15 cellular contexts compared by ENCODE assay signal in the genomic region with DNA sequence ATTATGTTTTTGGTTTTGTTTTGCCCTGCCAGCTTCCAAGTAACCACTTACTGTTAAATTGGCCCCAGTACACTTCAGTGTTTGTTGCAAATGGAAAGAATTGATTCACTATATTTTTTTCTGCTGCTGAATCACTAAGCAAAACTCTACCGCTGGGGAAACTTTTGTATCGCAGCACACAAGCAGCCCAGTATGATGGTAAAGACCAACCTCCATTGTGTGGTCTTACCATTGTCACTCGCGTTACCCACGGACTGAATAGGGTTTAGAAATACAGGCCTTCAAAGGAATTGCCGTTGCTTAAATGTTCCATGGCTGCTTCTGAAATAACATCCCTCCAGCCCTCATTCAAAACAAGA. TPM values are rescaled to one million over a fixed set of nuclear protein-coding genes. Genes with fewer than 3 reads are reported as not detected.
DNase-seq lines count a peak whose midpoint lies in the region; ATAC-seq, FAIRE-seq and TF ChIP-seq lines count a peak whose summit lies in the region.
"Had no signal": no experiment of that assay in that cellular context is flagged by ENCODE, and none has a peak within 500 bp of the region (broad histone marks: within the 10 kb centered on the region; RNA-seq: fewer than 3 reads in every experiment).

No MANE protein-coding gene starts in this region.

- no peak for DNase-seq in activated naive CD4-positive, alpha-beta T cell treated with anti-CD3 and anti-CD28 coated beads, Interleukin-2, amount 50 U/mL, for 72 hours (ENCODE audit: low spot score in 2 of 2)
- DNase-seq in activated naive CD4-positive, alpha-beta T cell (lab: John Stamatoyannopoulos, UW), result no peak
- DNase-seq in right lobe of liver (no peak), suprapubic skin (ENCODE audit: low spot score in 2 of 2) (no peak), small intestine (no peak), Kasumi-1 (lab: John Stamatoyannopoulos, UW) (no peak)
- no peak for DNase-seq in effector CD8-positive, alpha-beta T cell (lab: John Stamatoyannopoulos, UW)
- DNase-seq: DND-41; left lung; stimulated activated naive CD4-positive, alpha-beta T cell had no signal

- intact Hi-C loops in right lobe of liver (cut with DNase I), result no loop called here

- no peak for TF ChIP-seq EP300 in suprapubic skin (IDR thresholded peaks at IDR 0.05)

- no peak for TF ChIP-seq CTCF in right lobe of liver (IDR thresholded peaks at IDR 0.05)
- TF ChIP-seq CTCF in suprapubic skin (IDR thresholded peaks at IDR 0.05), result no peak

- peak; percentile 70 to 88 for ATAC-seq in activated naive CD4-positive, alpha-beta T cell treated with anti-CD3 and anti-CD28 coated beads, Interleukin-2, amount 50 U/mL, for 72 hours
- ATAC-seq in right lobe of liver, result peak in 3 of 4 donors; percentile 4 to 36 (median 17)
- ATAC-seq: GM12878, left lung had no signal

- peaks cover 7 to 30% of the 10 kb centered on the region in 2 donors for H3K36me3 Mint-ChIP-seq in activated naive CD4-positive, alpha-beta T cell treated with anti-CD3 and anti-CD28 coated beads, Interleukin-2, amount 50 U/mL, for 72 hours

- no peak overlapping the region for H3K27ac Mint-ChIP-seq in activated naive CD4-positive, alpha-beta T cell treated with anti-CD3 and anti-CD28 coated beads, Interleukin-2, amount 50 U/mL, for 72 hours

- H3K4me1 ChIP-seq in right lobe of liver, result peaks cover 0 to 60% (median 8%) of the 10 kb centered on the region in 4 donors
- peaks cover 7% of the 10 kb centered on the region for H3K4me1 ChIP-seq in suprapubic skin
- H3K4me1 ChIP-seq in small intestine (ENCODE audit: control insufficient read depth in 2 of 2, insufficient read depth in 1 of 2, low read depth in 1 of 2, low read length in 1 of 2), result no peaks in the 10 kb centered on the region
- H3K4me1 ChIP-seq: left lung had no signal

- WGBS in right lobe of liver (ENCODE audit: insufficient coverage, low coverage, low lambda C conversion rate, missing lambda C conversion rate), result 40% methylated on average over 6 of the region's 6 CpGs
- 45% methylated on average over 6 of the region's 6 CpGs for WGBS in suprapubic skin
- 70 to 80% (median 72%) methylated on average over 6 of the region's 6 CpGs for WGBS in small intestine, 3 donors

- FAIRE-seq in small intestine (lab: Jason Lieb, UNC), result no peak
- FAIRE-seq: GM12878, GM19239 had no signal

- peaks cover 0 to 33% (median 0%) of the 10 kb centered on the region in 4 donors for H3K36me3 ChIP-seq in right lobe of liver
- H3K36me3 ChIP-seq in suprapubic skin, result peaks cover 3% of the 10 kb centered on the region
- peaks cover 6 to 7% of the 10 kb centered on the region in 2 donors for H3K36me3 ChIP-seq in small intestine (ENCODE audit: control insufficient read depth in 2 of 2, insufficient read depth in 2 of 2, low read length in 2 of 2)
- H3K36me3 ChIP-seq: left lung, neutrophil had no signal

- no peaks in the 10 kb centered on the region for H3K9me3 ChIP-seq in right lobe of liver
- no peaks in the 10 kb centered on the region for H3K9me3 ChIP-seq in suprapubic skin
- H3K9me3 ChIP-seq in small intestine (ENCODE audit: control insufficient read depth, low read depth), result no peaks in the 10 kb centered on the region
- H3K9me3 ChIP-seq: left lung, neutrophil had no signal

- no peak for TF ChIP-seq POLR2A in right lobe of liver (IDR thresholded peaks at IDR 0.05)
- no peak for TF ChIP-seq POLR2A in suprapubic skin (IDR thresholded peaks at IDR 0.05)

- no peaks in the 10 kb centered on the region for H3K27me3 ChIP-seq in right lobe of liver
- H3K27me3 ChIP-seq in suprapubic skin, result no peaks in the 10 kb centered on the region
- H3K27me3 ChIP-seq in small intestine (ENCODE audit: control insufficient read depth in 2 of 2, insufficient read depth in 2 of 2, low read length in 2 of 2), result no peaks in the 10 kb centered on the region
- H3K27me3 ChIP-seq: left lung had no signal

- H3K27ac ChIP-seq in angular gyrus (ENCODE audit: low read depth, low read length) (peak overlapping the region; percentile 30), right lobe of liver (peak overlapping the region; percentile 48 to 69 (median 53)), suprapubic skin (peak overlapping the region; percentile 56), small intestine (ENCODE audit: low read depth in 1 of 2, low read length in 1 of 2) (no peak overlapping the region)
- H3K27ac ChIP-seq: HL-60, neutrophil had no signal

- no peaks in the 10 kb centered on the region for H3K9me3 Mint-ChIP-seq in activated naive CD4-positive, alpha-beta T cell treated with anti-CD3 and anti-CD28 coated beads, Interleukin-2, amount 50 U/mL, for 72 hours

- H3K4me3 ChIP-seq in right lobe of liver (no peak overlapping the region), suprapubic skin (no peak overlapping the region), small intestine (ENCODE audit: low read depth in 1 of 2, low read length in 2 of 2) (no peak overlapping the region)
- H3K4me3 ChIP-seq: GM12878, left lung had no signal

RNA-seq across cellular contexts. Expression of gene SPATA13, which starts 7.9 kb away (rescaled TPM):
- total RNA-seq in activated naive CD4-positive, alpha-beta T cell treated with anti-CD3 and anti-CD28 coated beads, Interleukin-2, amount 50 U/mL, for 72 hours, result 10 to 100 TPM; 43.9 to 65.0 TPM
- 10 to 100 TPM; 21.5 to 39.9 (median 30.5) TPM for total RNA-seq in right lobe of liver
- total RNA-seq in suprapubic skin, result 10 to 100 TPM; 26.5 to 64.2 (median 31.6) TPM
- polyA plus RNA-seq in small intestine, result 10 to 100 TPM in 2 of 3 donors, 1 to 10 TPM in 1; 10.0 to 57.0 (median 13.6) TPM

Comparison
In these comparisons a context has a peak if more than half of its experiments do, and no peak if none do; other contexts are left out.
1. H3K27ac ChIP-seq: peak in angular gyrus (single experiment), right lobe of liver (3 of 3) and suprapubic skin (single experiment); none in small intestine (0 of 2).